34 cellular contexts compared by ENCODE assay signal in the genomic region with DNA sequence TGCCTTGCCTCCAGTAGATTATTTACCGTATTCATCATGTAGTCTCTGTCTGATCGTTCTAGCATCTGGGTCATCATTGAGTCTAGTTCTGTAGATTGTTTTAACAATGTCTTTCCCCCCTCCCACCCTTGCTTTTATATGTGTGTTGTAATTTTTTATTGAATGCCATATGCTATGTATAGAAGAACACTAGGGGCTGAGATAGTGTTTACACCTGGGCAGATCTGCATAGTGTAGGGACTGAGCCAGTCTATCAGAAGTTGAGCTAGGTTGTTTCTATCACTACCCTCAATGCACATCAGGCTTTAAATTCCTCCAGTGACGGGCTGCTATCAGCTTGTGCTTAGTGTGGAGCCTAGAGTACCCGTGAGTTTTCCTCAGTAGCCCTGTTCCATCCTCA.
"Had no signal": no experiment of that assay in that cellular context is flagged by ENCODE, and none has a peak within 500 bp of the region (broad histone marks: within the 10 kb centered on the region; RNA-seq: fewer than 3 reads in every experiment).

No MANE protein-coding gene starts in this region.

- H3K4me3 Mint-ChIP-seq: activated B cell treated with CpG ODN at 0.5 μM for 24 hours; activated CD4-positive, alpha-beta memory T cell treated with anti-CD3 and anti-CD28 coated beads, Interleukin-2, amount 10 ng/mL, durations not matched to agents 7 days and 5 days; activated CD4-positive, alpha-beta T cell treated with anti-CD3 and anti-CD28 coated beads, Interleukin-2, amount 10 ng/mL, durations not matched to agents 24 days and 14 days; activated CD8-positive, alpha-beta memory T cell treated with anti-CD3 and anti-CD28 coated beads, Interleukin-2, amount 10 ng/mL, durations not matched to agents 7 days and 5 days; activated CD8-positive, alpha-beta T cell treated with anti-CD3 and anti-CD28 coated beads, Interleukin-2, amount 10 ng/mL, durations not matched to agents 7 days and 5 days; activated naive CD4-positive, alpha-beta T cell treated with anti-CD3 and anti-CD28 coated beads, Interleukin-2, amount 10 ng/mL, durations not matched to agents 7 days and 5 days; activated naive CD4-positive, alpha-beta T cell treated with anti-CD3 and anti-CD28 coated beads, Interleukin-2, amount 50 U/mL, for 24 hours; activated naive CD8-positive, alpha-beta T cell; activated naive CD8-positive, alpha-beta T cell treated with anti-CD3 and anti-CD28 coated beads, Interleukin-2, amount 10 ng/mL, durations not matched to agents 7 days and 5 days; activated naive CD8-positive, alpha-beta T cell treated with anti-CD3 and anti-CD28 coated beads, Interleukin-2, amount 50 U/mL, for 24 hours; activated T-cell treated with anti-CD3 and anti-CD28 coated beads, Interleukin-2, amount 50 U/mL, for 24 hours; brain; central memory CD8-positive, alpha-beta T cell; T-helper 1 cell treated with Interleukin-12 subunit alpha and Interleukin-12 subunit beta and Interleukin-4 antibody, amounts not matched to agents 30 μg/mL and 1 μg/mL, for 36 hours; T-helper 2 cell treated with Interferon-gamma antibody and Interleukin-4, amounts not matched to agents 5 μg/mL and 100 μg/mL, for 36 hours had no signal

- H3K9me3 Mint-ChIP-seq: activated CD4-positive, alpha-beta memory T cell treated with anti-CD3 and anti-CD28 coated beads, Interleukin-2, amount 10 ng/mL, durations not matched to agents 7 days and 5 days; activated CD4-positive, alpha-beta T cell treated with anti-CD3 and anti-CD28 coated beads, Interleukin-2, amount 10 ng/mL, durations not matched to agents 24 days and 14 days; activated naive CD4-positive, alpha-beta T cell treated with anti-CD3 and anti-CD28 coated beads, Interleukin-2, amount 10 ng/mL, durations not matched to agents 7 days and 5 days; activated T-cell treated with anti-CD3 and anti-CD28 coated beads, Interleukin-2, amount 50 U/mL, for 24 hours; activated T-helper 2 cell treated with anti-CD3 and anti-CD28 coated beads, Interferon-gamma antibody, Interleukin-2, Interleukin-4, amounts not matched to agents 10 μg/mL and 5 μg/mL and 100 μg/mL, durations not matched to agents 14 hours and 24 hours and 36 hours; central memory CD8-positive, alpha-beta T cell; T-helper 1 cell treated with Interleukin-12 subunit alpha and Interleukin-12 subunit beta and Interleukin-4 antibody, amounts not matched to agents 30 μg/mL and 1 μg/mL, for 36 hours had no signal

- DNase-seq: activated B cell treated with CpG ODN at 0.5 μM for 24 hours; activated CD4-positive, alpha-beta memory T cell treated with anti-CD3 and anti-CD28 coated beads, Interleukin-2, amount 10 ng/mL, durations not matched to agents 7 days and 5 days; activated CD4-positive, alpha-beta T cell treated with anti-CD3 and anti-CD28 coated beads for 4 hours; activated CD4-positive, alpha-beta T cell treated with anti-CD3 and anti-CD28 coated beads, Interleukin-2, amount 10 ng/mL, durations not matched to agents 24 days and 14 days; activated CD4-positive, alpha-beta T cell treated with anti-CD3 and anti-CD28 coated beads, Interleukin-2, amount 50 U/mL, for 48 hours; activated CD4-positive, CD25-positive, alpha-beta regulatory T cell treated with anti-CD3 and anti-CD28 coated beads, Interleukin-2, amount 50 U/mL, for 72 hours; activated CD8-positive, alpha-beta memory T cell treated with anti-CD3 and anti-CD28 coated beads, Interleukin-2, amount 50 U/mL, for 48 hours; activated CD8-positive, alpha-beta T cell treated with anti-CD3 and anti-CD28 coated beads, Interleukin-2, amount 10 ng/mL, durations not matched to agents 7 days and 5 days; activated effector memory CD4-positive, alpha-beta T cell treated with Interleukin-2 at 50 U/mL for 16 hours; activated gamma-delta T cell; activated naive CD4-positive, alpha-beta T cell treated with anti-CD3 and anti-CD28 coated beads, Interleukin-2, amount 10 ng/mL, durations not matched to agents 7 days and 5 days; activated naive CD4-positive, alpha-beta T cell treated with Interleukin-2 at 50 U/mL for 16 hours; activated naive CD8-positive, alpha-beta T cell treated with anti-CD3 and anti-CD28 coated beads, Interleukin-2, amount 10 ng/mL, durations not matched to agents 7 days and 5 days; activated naive CD8-positive, alpha-beta T cell treated with anti-CD3 and anti-CD28 coated beads, Interleukin-2, amount 50 U/mL, for 24 hours; activated T-cell treated with anti-CD3 and anti-CD28 coated beads, Interleukin-2, amount 50 U/mL, for 24 hours; activated T-cell treated with anti-CD3 and anti-CD28 coated beads, Interleukin-2, amount 50 U/mL, for 48 hours; amygdala; anterior cingulate cortex; caudate nucleus; cerebellar nuclear complex; T-helper 1 cell; T-helper 2 cell; T-helper 9 cell had no signal

- H3K4me1 ChIP-seq: ascending aorta had no signal

- H3K36me3 Mint-ChIP-seq: activated naive CD4-positive, alpha-beta T cell treated with anti-CD3 and anti-CD28 coated beads, Interleukin-2, amount 10 ng/mL, durations not matched to agents 7 days and 5 days; activated naive CD4-positive, alpha-beta T cell treated with anti-CD3 and anti-CD28 coated beads, Interleukin-2, amount 50 U/mL, for 24 hours; activated naive CD8-positive, alpha-beta T cell treated with anti-CD3 and anti-CD28 coated beads, Interleukin-2, amount 10 ng/mL, durations not matched to agents 7 days and 5 days had no signal

- H3K9me3 ChIP-seq: ascending aorta had no signal

- H3K4me1 Mint-ChIP-seq: activated B cell treated with CpG ODN at 0.5 μM for 24 hours; activated CD4-positive, alpha-beta memory T cell treated with anti-CD3 and anti-CD28 coated beads, Interleukin-2, amount 10 ng/mL, durations not matched to agents 7 days and 5 days; activated CD4-positive, alpha-beta T cell treated with anti-CD3 and anti-CD28 coated beads, Interleukin-2, amount 10 ng/mL, durations not matched to agents 24 days and 14 days; activated naive CD4-positive, alpha-beta T cell treated with anti-CD3 and anti-CD28 coated beads, Interleukin-2, amount 10 ng/mL, durations not matched to agents 7 days and 5 days; activated naive CD4-positive, alpha-beta T cell treated with anti-CD3 and anti-CD28 coated beads, Interleukin-2, amount 50 U/mL, for 24 hours; activated naive CD8-positive, alpha-beta T cell treated with anti-CD3 and anti-CD28 coated beads, Interleukin-2, amount 50 U/mL, for 24 hours; central memory CD8-positive, alpha-beta T cell had no signal

- H3K27ac ChIP-seq: ascending aorta, cardiac muscle cell, VCaP had no signal

- H3K4me3 ChIP-seq: ascending aorta, cardiac muscle cell had no signal

- H3K27me3 Mint-ChIP-seq: activated naive CD4-positive, alpha-beta T cell treated with anti-CD3 and anti-CD28 coated beads, Interleukin-2, amount 50 U/mL, for 24 hours; brain had no signal

- H3K36me3 ChIP-seq: cardiac muscle cell had no signal

- ATAC-seq: activated CD8-positive, alpha-beta memory T cell treated with anti-CD3 and anti-CD28 coated beads, Interleukin-2, amount 10 ng/mL, durations not matched to agents 7 days and 5 days; activated CD8-positive, alpha-beta T cell treated with anti-CD3 and anti-CD28 coated beads, Interleukin-2, amount 10 ng/mL, durations not matched to agents 7 days and 5 days; activated naive CD8-positive, alpha-beta T cell treated with anti-CD3 and anti-CD28 coated beads, Interleukin-2, amount 50 U/mL, for 24 hours had no signal

- H3K27me3 ChIP-seq: ascending aorta, cardiac muscle cell had no signal

- H3K27ac Mint-ChIP-seq: activated B cell treated with CpG ODN at 0.5 μM for 24 hours; activated CD4-positive, alpha-beta memory T cell treated with anti-CD3 and anti-CD28 coated beads, Interleukin-2, amount 10 ng/mL, durations not matched to agents 7 days and 5 days; activated CD4-positive, alpha-beta T cell treated with anti-CD3 and anti-CD28 coated beads, Interleukin-2, amount 10 ng/mL, durations not matched to agents 24 days and 14 days; activated CD8-positive, alpha-beta memory T cell treated with anti-CD3 and anti-CD28 coated beads, Interleukin-2, amount 10 ng/mL, durations not matched to agents 7 days and 5 days; activated CD8-positive, alpha-beta T cell treated with anti-CD3 and anti-CD28 coated beads, Interleukin-2, amount 10 ng/mL, durations not matched to agents 7 days and 5 days; activated naive CD4-positive, alpha-beta T cell treated with anti-CD3 and anti-CD28 coated beads, Interleukin-2, amount 10 ng/mL, durations not matched to agents 7 days and 5 days; activated naive CD4-positive, alpha-beta T cell treated with anti-CD3 and anti-CD28 coated beads, Interleukin-2, amount 50 U/mL, for 24 hours; activated naive CD8-positive, alpha-beta T cell; activated naive CD8-positive, alpha-beta T cell treated with anti-CD3 and anti-CD28 coated beads, Interleukin-2, amount 10 ng/mL, durations not matched to agents 7 days and 5 days; activated naive CD8-positive, alpha-beta T cell treated with anti-CD3 and anti-CD28 coated beads, Interleukin-2, amount 50 U/mL, for 24 hours; activated T-cell treated with anti-CD3 and anti-CD28 coated beads, Interleukin-2, amount 50 U/mL, for 24 hours; activated T-helper 2 cell treated with anti-CD3 and anti-CD28 coated beads, Interferon-gamma antibody, Interleukin-2, Interleukin-4, amounts not matched to agents 10 μg/mL and 5 μg/mL and 100 μg/mL, durations not matched to agents 14 hours and 24 hours and 36 hours; T-helper 1 cell treated with Interleukin-12 subunit alpha and Interleukin-12 subunit beta and Interleukin-4 antibody, amounts not matched to agents 30 μg/mL and 1 μg/mL, for 36 hours; T-helper 2 cell treated with Interferon-gamma antibody and Interleukin-4, amounts not matched to agents 5 μg/mL and 100 μg/mL, for 36 hours had no signal
